ENCODE assay signal across 28 cellular contexts in genomic region chr11:109304159-109304558, GRCh38.
DNase-seq lines count a peak whose midpoint lies in the region; ATAC-seq and TF ChIP-seq lines count a peak whose summit lies in the region.
"Had no signal": no experiment of that assay in that cellular context is flagged by ENCODE, and none has a peak within 500 bp of the region (broad histone marks: within the 10 kb centered on the region; RNA-seq: fewer than 3 reads in every experiment).

No MANE protein-coding gene starts in this region.

- H3K4me3 Mint-ChIP-seq in activated T-cell treated with anti-CD3 and anti-CD28 coated beads, Interleukin-2, amount 50 U/mL, for 4 hours, result no peak overlapping the region
- H3K4me3 Mint-ChIP-seq: activated CD4-positive, alpha-beta memory T cell treated with anti-CD3 and anti-CD28 coated beads for 36 hours; activated naive CD4-positive, alpha-beta T cell treated with anti-CD3 and anti-CD28 coated beads, Interleukin-2, amount 10 ng/mL, durations not matched to agents 7 days and 5 days; CD8-positive, alpha-beta T cell; naive B cell had no signal

- no peaks in the 10 kb centered on the region for H3K79me1 ChIP-seq in mesenchymal stem cell (replicated peaks; ENCODE audit: low read length, poor library complexity, severe bottlenecking)

- H4K91ac ChIP-seq in mesenchymal stem cell (ENCODE audit: low read length), result no peak overlapping the region

- no peak for TF ChIP-seq CTCF in epithelial cell of esophagus (IDR thresholded peaks at IDR 0.05; ENCODE audit: insufficient read depth, low read depth, low read length, missing control alignments)

- H2AFZ ChIP-seq in mesenchymal stem cell (ENCODE audit: low read depth, low read length), result no peak overlapping the region

- H3K36me3 Mint-ChIP-seq in activated T-cell treated with anti-CD3 and anti-CD28 coated beads, Interleukin-2, amount 50 U/mL, for 4 hours (ENCODE audit: insufficient read depth), result no peaks in the 10 kb centered on the region
- H3K36me3 Mint-ChIP-seq: activated CD4-positive, alpha-beta memory T cell treated with anti-CD3 and anti-CD28 coated beads for 36 hours; activated naive CD4-positive, alpha-beta T cell treated with anti-CD3 and anti-CD28 coated beads, Interleukin-2, amount 10 ng/mL, durations not matched to agents 7 days and 5 days; CD8-positive, alpha-beta T cell; naive B cell had no signal

- no peaks in the 10 kb centered on the region for H3K27me3 ChIP-seq in mesenchymal stem cell (ENCODE audit: control insufficient read depth in 1 of 2, insufficient read depth in 1 of 2, low read length in 2 of 2)
- H3K27me3 ChIP-seq: gastroesophageal sphincter, testis had no signal

- no peaks in the 10 kb centered on the region for H3K4me1 Mint-ChIP-seq in activated T-cell treated with anti-CD3 and anti-CD28 coated beads, Interleukin-2, amount 50 U/mL, for 4 hours (ENCODE audit: low read depth)
- H3K4me1 Mint-ChIP-seq: activated naive CD4-positive, alpha-beta T cell treated with anti-CD3 and anti-CD28 coated beads, Interleukin-2, amount 10 ng/mL, durations not matched to agents 7 days and 5 days; naive B cell had no signal

- no peak overlapping the region for H3K18ac ChIP-seq in mesenchymal stem cell (ENCODE audit: low read depth in 1 of 2, low read length in 2 of 2)

- no peak for ATAC-seq in activated T-cell treated with anti-CD3 and anti-CD28 coated beads, Interleukin-2, amount 50 U/mL, for 4 hours
- ATAC-seq: CD8-positive, alpha-beta T cell; gastroesophageal sphincter; left lobe of liver; Panc1; stimulated activated naive CD8-positive, alpha-beta T cell treated with anti-CD3 and anti-CD28 coated beads, Interleukin-15, Interleukin-2, amounts not matched to agents 100 U/mL and 50 U/mL, for 24 hours had no signal

- no peak overlapping the region for H2BK120ac ChIP-seq in mesenchymal stem cell (ENCODE audit: low read depth, low read length)

- no peak overlapping the region for H3K27ac ChIP-seq in mesenchymal stem cell (ENCODE audit: low read length, poor library complexity, severe bottlenecking)
- H3K27ac ChIP-seq: gastroesophageal sphincter, HL-60, prostate gland, testis had no signal

- no peaks in the 10 kb centered on the region for H3K4me1 ChIP-seq in mesenchymal stem cell (ENCODE audit: control insufficient read depth, insufficient read depth, low read depth, low read length)
- H3K4me1 ChIP-seq: gastroesophageal sphincter, prostate gland, testis had no signal

- H3K14ac ChIP-seq in mesenchymal stem cell (ENCODE audit: low read length in 2 of 2), result no peak overlapping the region

- H2BK5ac ChIP-seq in mesenchymal stem cell (ENCODE audit: low read depth, low read length, poor library complexity, severe bottlenecking), result no peak overlapping the region

- no peak overlapping the region for H2AK5ac ChIP-seq in mesenchymal stem cell (ENCODE audit: low read length, severe bottlenecking)

- no peak overlapping the region for H2BK15ac ChIP-seq in mesenchymal stem cell (ENCODE audit: low read depth, poor library complexity, severe bottlenecking)

- no peak overlapping the region for H2BK12ac ChIP-seq in mesenchymal stem cell (ENCODE audit: low read length in 2 of 2)

- 71% methylated on average over 1 of the region's 1 CpG for WGBS in mesenchymal stem cell

- H3K9me3 Mint-ChIP-seq in activated T-cell treated with anti-CD3 and anti-CD28 coated beads, Interleukin-2, amount 50 U/mL, for 4 hours, result no peaks in the 10 kb centered on the region
- H3K9me3 Mint-ChIP-seq: activated CD4-positive, alpha-beta memory T cell treated with anti-CD3 and anti-CD28 coated beads for 36 hours; CD8-positive, alpha-beta T cell had no signal

- peak; percentile 5 for DNase-seq in EH (ENCODE audit: low read depth)
- DNase-seq in NCI-H69 (lab: John Stamatoyannopoulos, UW), result peak; percentile 44
- DNase-seq in epithelial cell of esophagus (ENCODE audit: low read depth), result peak; percentile 75
- DNase-seq in mesenchymal stem cell, result peak; percentile 61
- DNase-seq in NK-92 (lab: John Stamatoyannopoulos, UW; ENCODE audit: unreplicated experiment), result no peak
- DNase-seq in activated T-cell treated with anti-CD3 and anti-CD28 coated beads, Interleukin-2, amount 50 U/mL, for 4 hours, result no peak
- DNase-seq in mesenteric fat pad (ENCODE audit: low spot score), result no peak
- DNase-seq: activated CD4-positive, alpha-beta memory T cell treated with anti-CD3 and anti-CD28 coated beads for 36 hours; activated CD8-positive, alpha-beta memory T cell treated with anti-CD3 and anti-CD28 coated beads, Interleukin-2, amount 50 U/mL, for 4 hours; activated naive CD4-positive, alpha-beta T cell treated with anti-CD3 and anti-CD28 coated beads, Interleukin-2, amount 10 ng/mL, durations not matched to agents 7 days and 5 days; AML-193; CD8-positive, alpha-beta T cell; DMS79; effector CD4-positive, alpha-beta T cell; hippocampal formation; Karpas-422; naive B cell; NCI-H1694; NCI-H524 treated with DMSO at 0.1 percent for 48 hours; SIG-M5; stimulated activated naive CD8-positive, alpha-beta T cell treated with anti-CD3 and anti-CD28 coated beads, Interleukin-15, Interleukin-2, amounts not matched to agents 100 U/mL and 50 U/mL, for 24 hours; T-helper 1 cell; testis had no signal

- H4K8ac ChIP-seq in mesenchymal stem cell (ENCODE audit: low read length), result no peak overlapping the region

- H3K23ac ChIP-seq in mesenchymal stem cell (ENCODE audit: low read length in 2 of 2), result no peak overlapping the region

- H3K27me3 Mint-ChIP-seq in activated T-cell treated with anti-CD3 and anti-CD28 coated beads, Interleukin-2, amount 50 U/mL, for 4 hours (ENCODE audit: low read depth), result no peaks in the 10 kb centered on the region
- H3K27me3 Mint-ChIP-seq: activated CD4-positive, alpha-beta memory T cell treated with anti-CD3 and anti-CD28 coated beads for 36 hours; activated naive CD4-positive, alpha-beta T cell treated with anti-CD3 and anti-CD28 coated beads, Interleukin-2, amount 10 ng/mL, durations not matched to agents 7 days and 5 days; naive B cell had no signal

- H3K4me3 ChIP-seq in epithelial cell of esophagus (ENCODE audit: low read length) (no peak overlapping the region), mesenchymal stem cell (ENCODE audit: insufficient read depth in 1 of 2, low read depth in 1 of 2, low read length in 2 of 2) (no peak overlapping the region)
- H3K4me3 ChIP-seq: gastroesophageal sphincter, prostate gland, testis had no signal

- no peaks in the 10 kb centered on the region for H3K9me3 ChIP-seq in mesenchymal stem cell (ENCODE audit: control insufficient read depth, low read length)
- H3K9me3 ChIP-seq: gastroesophageal sphincter, prostate gland, testis had no signal

- H3K4ac ChIP-seq in mesenchymal stem cell (ENCODE audit: low read depth in 1 of 2, low read length in 2 of 2), result no peak overlapping the region

- H3K9ac ChIP-seq in mesenchymal stem cell (ENCODE audit: low read length), result no peak overlapping the region

- H3K36me3 ChIP-seq in mesenchymal stem cell (ENCODE audit: control insufficient read depth in 1 of 2, insufficient read depth in 2 of 2, low read depth in 1 of 2, low read length in 2 of 2), result no peaks in the 10 kb centered on the region
- H3K36me3 ChIP-seq: gastroesophageal sphincter, prostate gland had no signal

- H3K4me2 ChIP-seq in mesenchymal stem cell (ENCODE audit: low read length, poor library complexity, severe bottlenecking), result no peak overlapping the region

Comparison
In these comparisons a context has a peak if more than half of its experiments do, and no peak if none do; other contexts are left out.
1. DNase-seq: peak in EH (single experiment), NCI-H69 (single experiment), epithelial cell of esophagus (single experiment) and mesenchymal stem cell (single experiment); none in NK-92 (single experiment), activated T-cell treated with anti-CD3 and anti-CD28 coated beads, Interleukin-2, amount 50 U/mL, for 4 hours (single experiment) and mesenteric fat pad (single experiment).